Comparison of ENCODE assay signal across 8 cellular contexts in the genomic region with DNA sequence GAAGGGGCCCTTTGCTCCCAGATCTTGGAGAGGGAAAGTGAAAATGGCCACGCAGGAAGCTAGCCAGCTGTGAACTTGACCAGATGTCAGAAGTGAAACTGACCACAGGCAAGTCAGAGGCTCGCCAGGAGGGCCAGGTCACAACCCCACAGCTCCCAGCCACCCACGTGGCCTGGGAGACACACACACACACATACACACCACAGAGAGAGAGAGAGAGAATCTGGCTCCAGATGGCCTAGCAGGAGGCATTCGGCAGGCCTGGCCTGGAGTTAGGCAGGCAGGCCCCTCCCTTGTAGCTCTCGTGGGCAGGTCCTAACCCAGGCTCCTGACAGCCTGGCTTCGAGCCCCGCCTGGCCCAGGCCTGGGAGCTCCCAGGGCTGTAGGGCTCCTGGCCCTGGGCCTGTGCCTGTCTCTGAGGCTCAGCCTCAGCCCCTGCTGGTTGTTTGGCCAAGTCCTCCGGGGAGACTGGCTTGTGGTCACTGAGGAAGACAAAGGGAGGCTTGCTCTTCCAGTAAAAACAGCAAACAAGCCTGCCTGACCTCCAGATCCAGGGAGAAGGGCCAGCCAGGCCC. TPM values are rescaled to one million over a fixed set of nuclear protein-coding genes. Genes with fewer than 3 reads are reported as not detected.
DNase-seq lines count a peak whose midpoint lies in the region; ATAC-seq and TF ChIP-seq lines count a peak whose summit lies in the region.

No MANE protein-coding gene starts in this region.

- peak overlapping the region; percentile 12 for H3K27ac Mint-ChIP-seq in Calu3 (ENCODE audit: unreplicated experiment)
- H3K27ac Mint-ChIP-seq in activated CD8-positive, alpha-beta T cell treated with anti-CD3 and anti-CD28 coated beads for 36 hours: no peak overlapping the region
- H3K27ac Mint-ChIP-seq in CD4-positive, alpha-beta memory T cell: no peak overlapping the region

- no peaks in the 10 kb centered on the region for H3K36me3 ChIP-seq in trophoblast cell (ENCODE audit: control insufficient read depth in 1 of 2, insufficient read depth in 2 of 2, low read length in 2 of 2)
- no peaks in the 10 kb centered on the region for H3K36me3 ChIP-seq in CD4-positive, alpha-beta memory T cell (ENCODE audit: insufficient read depth, low read length)

- peak overlapping the region; percentile 59 for H4K91ac ChIP-seq in trophoblast cell (ENCODE audit: low read depth, low read length)

- H3K23ac ChIP-seq in trophoblast cell (ENCODE audit: low read length): no peak overlapping the region

- H3K4me1 ChIP-seq in trophoblast cell (ENCODE audit: control insufficient read depth in 1 of 2, insufficient read depth in 2 of 2, low read length in 2 of 2): peaks cover 23 to 24% of the 10 kb centered on the region in 2 experiments
- no peaks in the 10 kb centered on the region for H3K4me1 ChIP-seq in CD4-positive, alpha-beta memory T cell (ENCODE audit: insufficient read depth, low read length)

- no peak overlapping the region for H3K9ac ChIP-seq in trophoblast cell (ENCODE audit: low read length)

- DNase-seq in Calu3 (peak; percentile 55), HT1080 (ENCODE audit: low read depth) (peak; percentile 60), head of caudate nucleus (peak; percentile 25 to 86 (median 71)), trophoblast cell (peak; percentile 20 to 27), activated gamma-delta T cell (lab: John Stamatoyannopoulos, UW) (no peak)
- no peak for DNase-seq in activated CD8-positive, alpha-beta T cell treated with anti-CD3 and anti-CD28 coated beads for 36 hours
- no peak for DNase-seq in CD4-positive, alpha-beta memory T cell

- H2BK120ac ChIP-seq in trophoblast cell (ENCODE audit: insufficient read depth, low read length, poor library complexity): peak overlapping the region; percentile 47

- intact Hi-C loops in Calu3 (cut with micrococcal nuclease; ENCODE audit: unreplicated experiment): no loop called here
- intact Hi-C loops in activated CD8-positive, alpha-beta T cell treated with anti-CD3 and anti-CD28 coated beads for 36 hours (cut with micrococcal nuclease): no loop called here
- intact Hi-C loops in head of caudate nucleus (cut with DNase I): no loop called here
- intact Hi-C loops in CD4-positive, alpha-beta memory T cell (cut with micrococcal nuclease): no loop called here

- H3K4me1 Mint-ChIP-seq in Calu3 (ENCODE audit: low read depth, unreplicated experiment): peaks cover 11% of the 10 kb centered on the region
- no peaks in the 10 kb centered on the region for H3K4me1 Mint-ChIP-seq in activated CD8-positive, alpha-beta T cell treated with anti-CD3 and anti-CD28 coated beads for 36 hours (ENCODE audit: low read depth)
- H3K4me1 Mint-ChIP-seq in CD4-positive, alpha-beta memory T cell: no peaks in the 10 kb centered on the region

- H4K8ac ChIP-seq in trophoblast cell (ENCODE audit: low read depth, low read length): peak overlapping the region; percentile 23

- H3K18ac ChIP-seq in trophoblast cell (ENCODE audit: low read length): peak overlapping the region; percentile 26

- H2AFZ ChIP-seq in trophoblast cell (ENCODE audit: insufficient read depth, low read length, poor library complexity): no peak overlapping the region

- peak overlapping the region; percentile 6 for H4K12ac ChIP-seq in trophoblast cell (ENCODE audit: low read depth, low read length)

- peaks cover 35% of the 10 kb centered on the region for H3K27me3 Mint-ChIP-seq in Calu3 (ENCODE audit: unreplicated experiment)
- H3K27me3 Mint-ChIP-seq in activated CD8-positive, alpha-beta T cell treated with anti-CD3 and anti-CD28 coated beads for 36 hours: no peaks in the 10 kb centered on the region
- peaks cover 1 to 2% of the 10 kb centered on the region in 2 donors for H3K27me3 Mint-ChIP-seq in CD4-positive, alpha-beta memory T cell

- POLR2A ChIA-PET in activated CD8-positive, alpha-beta T cell treated with anti-CD3 and anti-CD28 coated beads for 36 hours (lab: Charles Lee): interaction anchor here (0.6 kb wide), 1 partner anchor 61 kb away, joined by 4 read pairs; no protein-coding TSS in a partner anchor
- POLR2A ChIA-PET in CD4-positive, alpha-beta memory T cell (lab: Charles Lee; ENCODE audit: partially characterized antibody): no interaction called here

- H3K79me2 ChIP-seq in trophoblast cell (ENCODE audit: control insufficient read depth, insufficient read depth, low read length, poor library complexity): no peaks in the 10 kb centered on the region

- no peaks in the 10 kb centered on the region for H3K36me3 Mint-ChIP-seq in Calu3 (ENCODE audit: insufficient read depth, unreplicated experiment)
- no peaks in the 10 kb centered on the region for H3K36me3 Mint-ChIP-seq in activated CD8-positive, alpha-beta T cell treated with anti-CD3 and anti-CD28 coated beads for 36 hours (ENCODE audit: low read depth)
- H3K36me3 Mint-ChIP-seq in CD4-positive, alpha-beta memory T cell: no peaks in the 10 kb centered on the region

- H3K4ac ChIP-seq in trophoblast cell (ENCODE audit: low read depth, low read length): no peak overlapping the region

- no peak overlapping the region for H3K4me3 Mint-ChIP-seq in Calu3 (ENCODE audit: low read depth, unreplicated experiment)
- no peak overlapping the region for H3K4me3 Mint-ChIP-seq in activated CD8-positive, alpha-beta T cell treated with anti-CD3 and anti-CD28 coated beads for 36 hours
- H3K4me3 Mint-ChIP-seq in CD4-positive, alpha-beta memory T cell: no peak overlapping the region

- no peaks in the 10 kb centered on the region for H3K9me3 Mint-ChIP-seq in Calu3 (ENCODE audit: low read depth, unreplicated experiment)
- H3K9me3 Mint-ChIP-seq in activated CD8-positive, alpha-beta T cell treated with anti-CD3 and anti-CD28 coated beads for 36 hours: no peaks in the 10 kb centered on the region
- H3K9me3 Mint-ChIP-seq in CD4-positive, alpha-beta memory T cell: peaks cover 0 to 2% (median 0%) of the 10 kb centered on the region in 8 donors

- no peaks in the 10 kb centered on the region for H3K27me3 ChIP-seq in trophoblast cell (ENCODE audit: insufficient read depth, low read length)
- no peaks in the 10 kb centered on the region for H3K27me3 ChIP-seq in CD4-positive, alpha-beta memory T cell (ENCODE audit: insufficient read depth, low read length)

- H3K4me3 ChIP-seq in trophoblast cell (ENCODE audit: low read depth, low read length): no peak overlapping the region
- no peak overlapping the region for H3K4me3 ChIP-seq in CD4-positive, alpha-beta memory T cell (ENCODE audit: low read length in 2 of 2)

- peaks cover 3% of the 10 kb centered on the region for H3K79me1 ChIP-seq in trophoblast cell (ENCODE audit: low read length)

- no TSS peak for BruUV-seq in Calu3 (replicated peaks; lab: Mats Ljungman, UMichigan)

- peak overlapping the region; percentile 45 for H3K27ac ChIP-seq in trophoblast cell (ENCODE audit: low read depth, low read length)
- H3K27ac ChIP-seq in CD4-positive, alpha-beta memory T cell (ENCODE audit: low read depth, low read length): no peak overlapping the region

- H3K4me2 ChIP-seq in trophoblast cell (ENCODE audit: low read length): no peak overlapping the region

- H3K9me3 ChIP-seq in trophoblast cell (ENCODE audit: insufficient read depth, low read depth, low read length): no peaks in the 10 kb centered on the region
- H3K9me3 ChIP-seq in CD4-positive, alpha-beta memory T cell (ENCODE audit: control insufficient read depth in 1 of 2, low read length in 2 of 2): no peaks in the 10 kb centered on the region

- peak overlapping the region; percentile 57 for H3K14ac ChIP-seq in trophoblast cell (ENCODE audit: low read length)

- peak overlapping the region; percentile 51 for H2BK12ac ChIP-seq in trophoblast cell (ENCODE audit: low read length)

- no CpG with 5 or more reads among the region's 8 CpGs for WGBS in trophoblast cell (ENCODE audit: extremely low coverage, insufficient coverage, insufficient read length)

- peak; percentile 83 for ATAC-seq in GM21423 (IDR thresholded peaks at IDR 0.05; ENCODE audit: unreplicated experiment)
- peak; percentile 24 for ATAC-seq in activated CD8-positive, alpha-beta T cell treated with anti-CD3 and anti-CD28 coated beads for 36 hours

- no peak for TF ChIP-seq CTCF in Calu3 (IDR thresholded peaks at IDR 0.05; ENCODE audit: unreplicated experiment)
- no peak for TF ChIP-seq CTCF in activated CD8-positive, alpha-beta T cell treated with anti-CD3 and anti-CD28 coated beads for 36 hours (IDR thresholded peaks at IDR 0.05)

- no peak overlapping the region for H2AK5ac ChIP-seq in trophoblast cell (ENCODE audit: low read length)

- CTCF ChIA-PET in Calu3 (lab: Charles Lee): interaction anchor here (0.5 to 1.0 kb wide), 5 partner anchors 9 to 716 kb away, joined by 3 to 9 read pairs (median 3); a partner anchor contains a TSS
- CTCF ChIA-PET in activated CD8-positive, alpha-beta T cell treated with anti-CD3 and anti-CD28 coated beads for 36 hours (lab: Charles Lee): no interaction called here
- CTCF ChIA-PET in CD4-positive, alpha-beta memory T cell (lab: Charles Lee; ENCODE audit: partially characterized antibody): interaction anchor here (0.7 to 1.9 kb wide), 2 partner anchors 42 to 437 kb away, joined by 3 to 7 read pairs; no protein-coding TSS in a partner anchor

- peak overlapping the region; percentile 52 for H2BK5ac ChIP-seq in trophoblast cell (ENCODE audit: low read depth, low read length, poor library complexity)

RNA-seq across cellular contexts. Expression of a gene that starts 20.2 kb away (rescaled TPM):
- 0.32 and 0.66 TPM in 2 replicates for total RNA-seq in Calu3 (2022)
- 6.3 and 9.2 TPM in 2 replicates for total RNA-seq in HT1080 (2014; rRNA removed; shearing (Covaris generic))
- 1.6 and 1.9 TPM in 2 replicates for polyA plus RNA-seq in HT1080 (2015; cell fraction: cytosol; rRNA removed)
- polyA plus RNA-seq in HT1080 (2015; cell fraction: nucleus; rRNA removed): 1.2 TPM in 2 replicates
- total RNA-seq in activated CD8-positive, alpha-beta T cell treated with anti-CD3 and anti-CD28 coated beads for 36 hours: under 1 TPM in 1 of 2 experiments, not detected in 1; 0.09 TPM
- 0.17 and 0.18 TPM in 2 replicates for polyA plus RNA-seq in trophoblast cell (2013)
- total RNA-seq in CD4-positive, alpha-beta memory T cell: under 1 TPM in 1 of 2 experiments, not detected in 1; 0.47 TPM
- not detected for polyA plus RNA-seq in CD4-positive, alpha-beta memory T cell

Comparison
In these comparisons a context has a peak if more than half of its experiments do, and no peak if none do; other contexts are left out.
1. DNase-seq: peak in Calu3 (single experiment), HT1080 (single experiment), head of caudate nucleus (42 of 42) and trophoblast cell (2 of 2); none in activated CD8-positive, alpha-beta T cell treated with anti-CD3 and anti-CD28 coated beads for 36 hours (single experiment), activated gamma-delta T cell (single experiment) and CD4-positive, alpha-beta memory T cell (0 of 5).